In the genomic region with DNA sequence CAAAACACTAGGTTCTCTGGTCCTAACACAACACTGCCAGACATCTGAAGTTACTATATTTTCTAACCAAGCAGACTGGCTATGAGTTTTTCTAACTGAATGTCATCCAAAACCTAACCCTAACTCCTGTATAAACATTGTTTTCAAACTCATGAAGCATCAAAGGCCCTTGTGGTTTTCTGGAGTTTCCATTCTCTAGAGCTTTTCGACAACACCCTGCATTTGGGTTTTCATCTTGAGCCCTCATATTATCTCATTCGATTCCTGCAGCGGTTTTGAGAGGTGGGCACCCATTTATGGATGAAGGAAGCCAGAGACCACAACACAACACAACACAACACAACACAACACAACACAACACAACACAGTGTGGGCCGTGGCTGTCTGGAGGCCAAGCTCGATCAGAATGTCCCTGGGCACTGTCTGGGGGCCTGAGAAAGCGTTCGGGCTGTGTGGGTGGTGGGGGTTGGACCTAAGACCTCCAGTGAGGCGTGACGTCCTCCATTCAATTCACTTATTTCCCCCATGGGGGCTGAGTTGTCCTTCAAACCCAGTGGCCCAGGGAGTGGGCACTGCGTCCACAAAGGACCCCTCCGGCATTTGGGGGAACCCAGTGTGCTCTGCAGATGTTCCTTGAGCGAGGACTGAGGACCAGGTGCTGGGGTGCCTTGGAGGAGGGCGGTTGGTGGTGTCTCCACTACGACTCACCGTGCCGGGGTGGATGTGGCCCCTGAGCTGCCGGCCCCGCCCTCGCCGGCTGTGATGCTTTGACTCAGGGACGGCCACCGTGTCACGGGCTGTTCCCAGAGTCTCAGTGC, we compare ENCODE assay signal across 23 cellular contexts.
DNase-seq lines count a peak whose midpoint lies in the region; ATAC-seq and TF ChIP-seq lines count a peak whose summit lies in the region.
"Had no signal": no experiment of that assay in that cellular context is flagged by ENCODE, and none has a peak within 500 bp of the region (broad histone marks: within the 10 kb centered on the region; RNA-seq: fewer than 3 reads in every experiment).

No MANE protein-coding gene starts in this region.

- H3K4me2 ChIP-seq in hepatocyte, result no peak overlapping the region

- H3K4me1 Mint-ChIP-seq in activated T-cell treated with anti-CD3 and anti-CD28 coated beads, Interleukin-2, amount 50 U/mL, for 4 hours (ENCODE audit: low read depth), result peaks cover 29% of the 10 kb centered on the region
- peaks cover 34% of the 10 kb centered on the region for H3K4me1 Mint-ChIP-seq in activated T-cell treated with anti-CD3 and anti-CD28 coated beads, Interleukin-2, amount 50 U/mL, for 24 hours (ENCODE audit: low read depth)
- H3K4me1 Mint-ChIP-seq in T-helper 17 cell, result peaks cover 8% of the 10 kb centered on the region
- no peaks in the 10 kb centered on the region for H3K4me1 Mint-ChIP-seq in natural killer cell
- H3K4me1 Mint-ChIP-seq in CD14-positive monocyte, result peaks cover 3% of the 10 kb centered on the region
- H3K4me1 Mint-ChIP-seq: activated CD8-positive, alpha-beta memory T cell treated with anti-CD3 and anti-CD28 coated beads, Interleukin-2, amount 10 ng/mL, durations not matched to agents 7 days and 5 days; stimulated activated memory B cell treated with anti-CD40 and anti-IgM and Interleukin-4, amounts not matched to agents 10 μg/mL and 1 μg/mL and 100 μg/mL, for 72 hours had no signal

- H3K4me1 ChIP-seq in hepatocyte (ENCODE audit: insufficient read depth), result no peaks in the 10 kb centered on the region
- H3K4me1 ChIP-seq: esophagus muscularis mucosa, gastrocnemius medialis had no signal

- intact Hi-C loops in natural killer cell (cut with micrococcal nuclease) (no loop called here), CD14-positive monocyte (cut with micrococcal nuclease) (loop anchor here in 1 of 2 donors (10.0 kb wide), 1 partner anchor 48 kb away; no protein-coding TSS in a partner anchor)

- no peak overlapping the region for H3K27ac Mint-ChIP-seq in activated T-cell treated with anti-CD3 and anti-CD28 coated beads, Interleukin-2, amount 50 U/mL, for 24 hours
- no peak overlapping the region for H3K27ac Mint-ChIP-seq in T-helper 17 cell
- H3K27ac Mint-ChIP-seq in natural killer cell, result no peak overlapping the region
- H3K27ac Mint-ChIP-seq in CD14-positive monocyte, result no peak overlapping the region
- H3K27ac Mint-ChIP-seq: activated CD8-positive, alpha-beta memory T cell treated with anti-CD3 and anti-CD28 coated beads, Interleukin-2, amount 10 ng/mL, durations not matched to agents 7 days and 5 days; brain; CD8-positive, alpha-beta memory T cell; effector memory CD8-positive, alpha-beta T cell; stimulated activated memory B cell treated with anti-CD40 and anti-IgM and Interleukin-4, amounts not matched to agents 10 μg/mL and 1 μg/mL and 100 μg/mL, for 72 hours had no signal

- TF ChIP-seq CTCF in hepatocyte (IDR thresholded peaks at IDR 0.05; ENCODE audit: poor library complexity) (no peak), natural killer cell (IDR thresholded peaks at IDR 0.05) (no peak), CD14-positive monocyte (IDR thresholded peaks at IDR 0.05) (no peak)

- H3K36me3 Mint-ChIP-seq in activated T-cell treated with anti-CD3 and anti-CD28 coated beads, Interleukin-2, amount 50 U/mL, for 4 hours (ENCODE audit: insufficient read depth), result no peaks in the 10 kb centered on the region
- no peaks in the 10 kb centered on the region for H3K36me3 Mint-ChIP-seq in activated T-cell treated with anti-CD3 and anti-CD28 coated beads, Interleukin-2, amount 50 U/mL, for 24 hours (ENCODE audit: low read depth)
- H3K36me3 Mint-ChIP-seq in T-helper 17 cell (ENCODE audit: low read depth) (no peaks in the 10 kb centered on the region), natural killer cell (no peaks in the 10 kb centered on the region), CD14-positive monocyte (no peaks in the 10 kb centered on the region)
- H3K36me3 Mint-ChIP-seq: activated CD8-positive, alpha-beta memory T cell treated with anti-CD3 and anti-CD28 coated beads, Interleukin-2, amount 10 ng/mL, durations not matched to agents 7 days and 5 days; brain; CD8-positive, alpha-beta memory T cell; stimulated activated memory B cell treated with anti-CD40 and anti-IgM and Interleukin-4, amounts not matched to agents 10 μg/mL and 1 μg/mL and 100 μg/mL, for 72 hours had no signal

- peak overlapping the region; percentile 29 for H3K4me3 Mint-ChIP-seq in activated T-cell treated with anti-CD3 and anti-CD28 coated beads, Interleukin-2, amount 50 U/mL, for 4 hours
- no peak overlapping the region for H3K4me3 Mint-ChIP-seq in activated T-cell treated with anti-CD3 and anti-CD28 coated beads, Interleukin-2, amount 50 U/mL, for 24 hours
- H3K4me3 Mint-ChIP-seq in T-helper 17 cell (peak overlapping the region; percentile 59), natural killer cell (no peak overlapping the region), CD14-positive monocyte (no peak overlapping the region)
- H3K4me3 Mint-ChIP-seq: activated CD8-positive, alpha-beta memory T cell treated with anti-CD3 and anti-CD28 coated beads, Interleukin-2, amount 10 ng/mL, durations not matched to agents 7 days and 5 days; brain; effector memory CD8-positive, alpha-beta T cell; stimulated activated memory B cell treated with anti-CD40 and anti-IgM and Interleukin-4, amounts not matched to agents 10 μg/mL and 1 μg/mL and 100 μg/mL, for 72 hours had no signal

- WGBS in hepatocyte (ENCODE audit: low lambda C conversion rate, missing lambda C conversion rate), result 91% methylated on average over 17 of the region's 23 CpGs

- H3K9me3 ChIP-seq in T-helper 17 cell (ENCODE audit: control insufficient read depth, low read length, poor library complexity, severe bottlenecking) (no peaks in the 10 kb centered on the region), hepatocyte (ENCODE audit: low read depth) (no peaks in the 10 kb centered on the region)
- H3K9me3 ChIP-seq: esophagus muscularis mucosa, gastrocnemius medialis had no signal

- H3K4me3 ChIP-seq in hepatocyte, result no peak overlapping the region
- H3K4me3 ChIP-seq: esophagus muscularis mucosa, gastrocnemius medialis had no signal

- H3K27me3 Mint-ChIP-seq in activated T-cell treated with anti-CD3 and anti-CD28 coated beads, Interleukin-2, amount 50 U/mL, for 4 hours (ENCODE audit: low read depth), result no peaks in the 10 kb centered on the region
- peaks cover 3% of the 10 kb centered on the region for H3K27me3 Mint-ChIP-seq in activated T-cell treated with anti-CD3 and anti-CD28 coated beads, Interleukin-2, amount 50 U/mL, for 24 hours
- peaks cover 7% of the 10 kb centered on the region for H3K27me3 Mint-ChIP-seq in T-helper 17 cell
- H3K27me3 Mint-ChIP-seq in natural killer cell (ENCODE audit: low read depth in 2 of 2), result no peaks in the 10 kb centered on the region
- H3K27me3 Mint-ChIP-seq in CD14-positive monocyte (ENCODE audit: low read depth in 3 of 3), result peaks cover 2 to 4% (median 3%) of the 10 kb centered on the region in 3 donors
- H3K27me3 Mint-ChIP-seq: activated CD8-positive, alpha-beta memory T cell treated with anti-CD3 and anti-CD28 coated beads, Interleukin-2, amount 10 ng/mL, durations not matched to agents 7 days and 5 days; effector memory CD8-positive, alpha-beta T cell; stimulated activated memory B cell treated with anti-CD40 and anti-IgM and Interleukin-4, amounts not matched to agents 10 μg/mL and 1 μg/mL and 100 μg/mL, for 72 hours had no signal

- H4K20me1 ChIP-seq in hepatocyte (ENCODE audit: insufficient read depth, poor library complexity, severe bottlenecking), result no peaks in the 10 kb centered on the region

- H3K9me2 ChIP-seq in hepatocyte (replicated peaks; ENCODE audit: insufficient read depth), result no peaks in the 10 kb centered on the region

- H3K27me3 ChIP-seq in hepatocyte, result no peaks in the 10 kb centered on the region
- H3K27me3 ChIP-seq: gastrocnemius medialis had no signal

- H3K9me3 Mint-ChIP-seq in activated T-cell treated with anti-CD3 and anti-CD28 coated beads, Interleukin-2, amount 50 U/mL, for 4 hours, result no peaks in the 10 kb centered on the region
- H3K9me3 Mint-ChIP-seq in activated T-cell treated with anti-CD3 and anti-CD28 coated beads, Interleukin-2, amount 50 U/mL, for 24 hours, result no peaks in the 10 kb centered on the region
- H3K9me3 Mint-ChIP-seq in natural killer cell, result no peaks in the 10 kb centered on the region
- peaks cover 0 to 3% (median 0%) of the 10 kb centered on the region in 7 donors for H3K9me3 Mint-ChIP-seq in CD14-positive monocyte
- H3K9me3 Mint-ChIP-seq: CD8-positive, alpha-beta memory T cell; effector memory CD8-positive, alpha-beta T cell; stimulated activated memory B cell treated with anti-CD40 and anti-IgM and Interleukin-4, amounts not matched to agents 10 μg/mL and 1 μg/mL and 100 μg/mL, for 72 hours had no signal

- peak; percentile 47 to 65 for ATAC-seq in activated T-cell treated with anti-CD3 and anti-CD28 coated beads, Interleukin-2, amount 50 U/mL, for 4 hours
- ATAC-seq in T-helper 17 cell (peak; percentile 41), natural killer cell (no peak)
- ATAC-seq: activated CD8-positive, alpha-beta memory T cell treated with anti-CD3 and anti-CD28 coated beads, Interleukin-2, amount 10 ng/mL, durations not matched to agents 7 days and 5 days; effector memory CD8-positive, alpha-beta T cell; gastrocnemius medialis; stimulated activated memory B cell treated with anti-CD40 and anti-IgM and Interleukin-4, amounts not matched to agents 10 μg/mL and 1 μg/mL and 100 μg/mL, for 72 hours had no signal

- no peak overlapping the region for H2AFZ ChIP-seq in hepatocyte

- H3K79me2 ChIP-seq in hepatocyte, result no peaks in the 10 kb centered on the region

- H3K36me3 ChIP-seq in hepatocyte (replicated peaks; ENCODE audit: insufficient read depth, low read depth), result no peaks in the 10 kb centered on the region
- H3K36me3 ChIP-seq: esophagus muscularis mucosa, gastrocnemius medialis had no signal

- no peak overlapping the region for H3K27ac ChIP-seq in hepatocyte
- H3K27ac ChIP-seq: esophagus muscularis mucosa, gastrocnemius medialis had no signal

- DNase-seq in activated T-cell treated with anti-CD3 and anti-CD28 coated beads, Interleukin-2, amount 50 U/mL, for 4 hours, result no peak
- no peak for DNase-seq in activated T-cell treated with anti-CD3 and anti-CD28 coated beads, Interleukin-2, amount 50 U/mL, for 24 hours
- DNase-seq in T-helper 17 cell, result no peak
- peak; percentile 33 for DNase-seq in central memory CD4-positive, alpha-beta T cell
- peak; percentile 28 for DNase-seq in stimulated activated CD8-positive, alpha-beta memory T cell treated with anti-CD3 and anti-CD28 coated beads, Interleukin-4, amount 100 ng/mL, for 48 hours
- no peak for DNase-seq in hepatocyte (ENCODE audit: low spot score)
- no peak for DNase-seq in natural killer cell
- no peak for DNase-seq in CD14-positive monocyte (ENCODE audit: low spot score)
- DNase-seq: activated CD8-positive, alpha-beta memory T cell treated with anti-CD3 and anti-CD28 coated beads, Interleukin-2, amount 10 ng/mL, durations not matched to agents 7 days and 5 days; DMS79; effector memory CD8-positive, alpha-beta T cell; gastrocnemius medialis; HCEC 1CT; mammary epithelial cell; NCI-H1092; NCI-H2029; NCI-H345; NCI-H82; SHP77 treated with DMSO at 0.1 percent for 48 hours had no signal

Comparison
In these comparisons a context has a peak if more than half of its experiments do, and no peak if none do; other contexts are left out.
1. H3K4me3 Mint-ChIP-seq: peak in activated T-cell treated with anti-CD3 and anti-CD28 coated beads, Interleukin-2, amount 50 U/mL, for 4 hours (single experiment) and T-helper 17 cell (single experiment); none in activated T-cell treated with anti-CD3 and anti-CD28 coated beads, Interleukin-2, amount 50 U/mL, for 24 hours (single experiment), natural killer cell (single experiment) and CD14-positive monocyte (0 of 2).
2. ATAC-seq: peak in activated T-cell treated with anti-CD3 and anti-CD28 coated beads, Interleukin-2, amount 50 U/mL, for 4 hours (2 of 2) and T-helper 17 cell (single experiment); none in natural killer cell (0 of 3).
3. DNase-seq: peak in central memory CD4-positive, alpha-beta T cell (single experiment) and stimulated activated CD8-positive, alpha-beta memory T cell treated with anti-CD3 and anti-CD28 coated beads, Interleukin-4, amount 100 ng/mL, for 48 hours (single experiment); none in activated T-cell treated with anti-CD3 and anti-CD28 coated beads, Interleukin-2, amount 50 U/mL, for 4 hours (single experiment), activated T-cell treated with anti-CD3 and anti-CD28 coated beads, Interleukin-2, amount 50 U/mL, for 24 hours (single experiment), T-helper 17 cell (0 of 3), hepatocyte (single experiment), natural killer cell (single experiment) and CD14-positive monocyte (single experiment).